In genomic region chr15:22978691-22979068, GRCh38 we compare ENCODE assay signal across 8 cellular contexts. TPM values are rescaled to one million over a fixed set of nuclear protein-coding genes. Genes with fewer than 3 reads are reported as not detected.
DNase-seq lines count a peak whose midpoint lies in the region; ATAC-seq and TF ChIP-seq lines count a peak whose summit lies in the region.

No MANE protein-coding gene starts in this region.

- in situ Hi-C loops in astrocyte of the cerebellum (cut with HindIII; ENCODE audit: low sequenced_read_pairs), result no loop called here

- DNase-seq in cardiac muscle cell (ENCODE audit: low read depth in 1 of 2, low spot score in 1 of 2) (no peak), Right ventricle myocardium superior (no peak), astrocyte of the cerebellum (ENCODE audit: low read depth) (no peak), right lobe of liver (no peak), upper lobe of right lung (no peak), NK-92 (lab: John Stamatoyannopoulos, UW; ENCODE audit: unreplicated experiment) (no peak)
- DNase-seq in stimulated activated naive CD4-positive, alpha-beta T cell treated with Interleukin-2 at 50 U/mL for 16 hours (lab: John Stamatoyannopoulos, UW), result no peak

- no peak for ATAC-seq in Right ventricle myocardium superior (ENCODE audit: poor library complexity)
- no peak for ATAC-seq in right lobe of liver
- ATAC-seq in upper lobe of right lung, result no peak
- no peak for ATAC-seq in GM21786 (IDR thresholded peaks at IDR 0.05; ENCODE audit: unreplicated experiment)

- H3K27ac ChIP-seq in cardiac muscle cell (no peak overlapping the region), right lobe of liver (no peak overlapping the region), upper lobe of right lung (no peak overlapping the region)

- intact Hi-C loops in Right ventricle myocardium superior (cut with DNase I), result no loop called here
- intact Hi-C loops in right lobe of liver (cut with DNase I), result no loop called here
- intact Hi-C loops in upper lobe of right lung (cut with DNase I), result no loop called here

- H3K4me3 ChIP-seq in cardiac muscle cell (peak overlapping the region; percentile 79), astrocyte of the cerebellum (ENCODE audit: low read depth, low read length) (peak overlapping the region; percentile 74), right lobe of liver (peak overlapping the region; percentile 82 to 97 (median 90)), upper lobe of right lung (peak overlapping the region; percentile 89)

- H3K9me3 ChIP-seq in cardiac muscle cell (ENCODE audit: low read depth), result no peaks in the 10 kb centered on the region
- H3K9me3 ChIP-seq in right lobe of liver, result no peaks in the 10 kb centered on the region
- H3K9me3 ChIP-seq in upper lobe of right lung, result no peaks in the 10 kb centered on the region

- TF ChIP-seq POLR2A in right lobe of liver (IDR thresholded peaks at IDR 0.05), result no peak

- WGBS in right lobe of liver (ENCODE audit: insufficient coverage, low coverage, low lambda C conversion rate, missing lambda C conversion rate), result 49% methylated on average over 7 of the region's 7 CpGs

- H3K27me3 ChIP-seq in cardiac muscle cell (no peaks in the 10 kb centered on the region), right lobe of liver (no peaks in the 10 kb centered on the region), upper lobe of right lung (no peaks in the 10 kb centered on the region)

- H3K4me1 ChIP-seq in cardiac muscle cell (ENCODE audit: low read depth), result no peaks in the 10 kb centered on the region
- H3K4me1 ChIP-seq in right lobe of liver, result peaks cover 0 to 10% (median 1%) of the 10 kb centered on the region in 4 donors
- H3K4me1 ChIP-seq in upper lobe of right lung, result peaks cover 11% of the 10 kb centered on the region

- H3K36me3 ChIP-seq in cardiac muscle cell (no peaks in the 10 kb centered on the region), right lobe of liver (no peaks in the 10 kb centered on the region), upper lobe of right lung (no peaks in the 10 kb centered on the region)

- TF ChIP-seq CTCF in cardiac muscle cell (IDR thresholded peaks at IDR 0.05; ENCODE audit: low read depth, low read length), result no peak
- TF ChIP-seq CTCF in astrocyte of the cerebellum (IDR thresholded peaks at IDR 0.05; ENCODE audit: low read depth, low read length, missing control alignments), result no peak
- TF ChIP-seq CTCF in right lobe of liver (IDR thresholded peaks at IDR 0.05), result no peak
- TF ChIP-seq CTCF in upper lobe of right lung (IDR thresholded peaks at IDR 0.05), result no peak

RNA-seq across cellular contexts. Expression of gene CYFIP1, which starts 1.5 kb away (rescaled TPM):
- total RNA-seq in cardiac muscle cell (36.7 and 38.7 TPM in 2 replicates), Right ventricle myocardium superior (28.8 TPM), right lobe of liver (10 to 100 TPM; 44.3 to 73.2 (median 50.7) TPM), upper lobe of right lung (139 TPM)
- 32.9 and 39.1 TPM in 2 replicates for polyA plus RNA-seq in cardiac muscle cell
